1 cellular context compared by ENCODE assay signal in genomic region chr17:62700964-62701705, GRCh38.
TF ChIP-seq lines count a peak whose summit lies in the region.

No MANE protein-coding gene starts in this region.

TF ChIP-seq in GM23338, 12 proteins besides CTCF, POLR2A, EP300 and RAD21 (continued from another document):
- TF ChIP-seq ZNF462 (CRISPR knock-in tag; IDR thresholded peaks at IDR 0.05) (no peak), STAT1 (IDR thresholded peaks at IDR 0.05; ENCODE audit: unreplicated experiment) (no peak)
- TF ChIP-seq, protein P1, sequence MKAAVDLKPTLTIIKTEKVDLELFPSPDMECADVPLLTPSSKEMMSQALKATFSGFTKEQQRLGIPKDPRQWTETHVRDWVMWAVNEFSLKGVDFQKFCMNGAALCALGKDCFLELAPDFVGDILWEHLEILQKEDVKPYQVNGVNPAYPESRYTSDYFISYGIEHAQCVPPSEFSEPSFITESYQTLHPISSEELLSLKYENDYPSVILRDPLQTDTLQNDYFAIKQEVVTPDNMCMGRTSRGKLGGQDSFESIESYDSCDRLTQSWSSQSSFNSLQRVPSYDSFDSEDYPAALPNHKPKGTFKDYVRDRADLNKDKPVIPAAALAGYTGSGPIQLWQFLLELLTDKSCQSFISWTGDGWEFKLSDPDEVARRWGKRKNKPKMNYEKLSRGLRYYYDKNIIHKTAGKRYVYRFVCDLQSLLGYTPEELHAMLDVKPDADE (IDR thresholded peaks at IDR 0.05), result no peak
